Comparison of ENCODE assay signal across 20 cellular contexts in genomic region chrX:144335402-144335801, GRCh38.
"Had no signal": no experiment of that assay in that cellular context is flagged by ENCODE, and none has a peak within 500 bp of the region (broad histone marks: within the 10 kb centered on the region; RNA-seq: fewer than 3 reads in every experiment).

No MANE protein-coding gene starts in this region.

- ATAC-seq: gastroesophageal sphincter; heart left ventricle; left ventricle myocardium superior; naive thymus-derived CD8-positive, alpha-beta T cell; psoas muscle; right cardiac atrium; stimulated activated naive CD8-positive, alpha-beta T cell treated with anti-CD3 and anti-CD28 coated beads, Interleukin-15, Interleukin-2, amounts not matched to agents 100 U/mL and 50 U/mL, for 24 hours had no signal

- H3K4me1 ChIP-seq: gastroesophageal sphincter, heart left ventricle, psoas muscle, tibial artery had no signal

- H3K4me1 Mint-ChIP-seq: immature natural killer cell; naive thymus-derived CD8-positive, alpha-beta T cell had no signal

- H3K9me3 ChIP-seq: gastroesophageal sphincter, heart left ventricle, ovary, psoas muscle, tibial artery had no signal

- H3K36me3 ChIP-seq: gastroesophageal sphincter, heart left ventricle, ovary, tibial artery had no signal

- H3K27me3 ChIP-seq: gastroesophageal sphincter, heart left ventricle, ovary, tibial artery had no signal

- H3K4me3 ChIP-seq: gastroesophageal sphincter, heart left ventricle, ovary, psoas muscle, tibial artery had no signal

- FAIRE-seq: bronchial epithelial cell had no signal

- H3K4me3 Mint-ChIP-seq: activated naive CD8-positive, alpha-beta T cell; activated T-helper 1 cell treated with anti-CD3 and anti-CD28 coated beads, Interleukin-12 subunit alpha, Interleukin-12 subunit beta, Interleukin-2, Interleukin-4 antibody, amounts not matched to agents 30 ng/mL and 10 ng/mL and 1 ng/mL, durations not matched to agents 14 hours and 24 hours and 36 hours; immature natural killer cell; naive thymus-derived CD8-positive, alpha-beta T cell had no signal

- DNase-seq: activated CD4-positive, alpha-beta T cell treated with anti-CD3 and anti-CD28 coated beads, Interleukin-2, amount 50 U/mL, for 4 hours; cerebellar nuclear complex; cortex of kidney; heart left ventricle; immature natural killer cell; kidney glomerular epithelial cell; left ventricle myocardium superior; naive thymus-derived CD8-positive, alpha-beta T cell; ovary; psoas muscle; right cardiac atrium; stimulated activated naive CD8-positive, alpha-beta T cell treated with anti-CD3 and anti-CD28 coated beads, Interleukin-15, Interleukin-2, amounts not matched to agents 100 U/mL and 50 U/mL, for 24 hours; substantia nigra; T1000; tibial artery had no signal

- H3K27ac Mint-ChIP-seq: activated naive CD8-positive, alpha-beta T cell; activated T-helper 1 cell treated with anti-CD3 and anti-CD28 coated beads, Interleukin-12 subunit alpha, Interleukin-12 subunit beta, Interleukin-2, Interleukin-4 antibody, amounts not matched to agents 30 ng/mL and 10 ng/mL and 1 ng/mL, durations not matched to agents 14 hours and 24 hours and 36 hours; immature natural killer cell; naive thymus-derived CD8-positive, alpha-beta T cell had no signal

- H3K27me3 Mint-ChIP-seq: activated naive CD8-positive, alpha-beta T cell; naive thymus-derived CD8-positive, alpha-beta T cell had no signal

- H3K27ac ChIP-seq: gastroesophageal sphincter, heart left ventricle, ovary, psoas muscle, tibial artery, VCaP had no signal

- H3K36me3 Mint-ChIP-seq: activated naive CD8-positive, alpha-beta T cell; immature natural killer cell had no signal
